Comparison of ENCODE assay signal across 1 cellular context in the genomic region with DNA sequence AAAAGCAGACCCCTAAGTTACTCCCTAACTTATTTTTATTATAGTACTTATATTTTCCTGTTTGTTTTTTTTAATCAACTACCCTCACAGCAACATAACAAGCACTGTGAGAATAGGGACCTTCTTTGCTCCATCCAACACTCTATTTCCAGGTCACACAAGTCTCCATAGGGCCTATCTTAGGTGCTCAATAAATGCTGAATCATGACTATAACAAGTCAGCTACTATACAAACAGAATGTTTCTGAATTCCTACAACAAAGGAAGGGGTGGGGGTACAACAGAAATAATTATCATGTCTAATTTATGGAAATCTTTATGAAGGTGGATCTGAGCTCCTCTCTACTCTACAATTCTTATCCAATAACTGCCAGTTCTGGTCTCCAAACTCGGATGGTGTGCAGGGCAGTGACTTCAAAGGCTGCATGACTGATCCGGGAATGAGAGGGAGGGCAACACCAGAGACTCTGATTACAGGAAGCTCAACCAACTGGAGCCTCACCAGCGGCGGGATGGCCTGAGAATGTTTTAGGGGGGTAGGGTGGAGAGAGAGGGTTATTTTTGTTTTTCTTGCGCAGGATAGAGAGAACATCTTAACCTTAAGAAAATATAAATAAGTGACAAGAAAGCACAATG.
TF ChIP-seq lines count a peak whose summit lies in the region.

No MANE protein-coding gene starts in this region.

TF ChIP-seq in SK-N-SH treated with all-trans-retinoic acid at 6 μM for 48 hours, 23 proteins besides CTCF, POLR2A, EP300 and RAD21 (continued from another document):
- TF ChIP-seq, protein P1, sequence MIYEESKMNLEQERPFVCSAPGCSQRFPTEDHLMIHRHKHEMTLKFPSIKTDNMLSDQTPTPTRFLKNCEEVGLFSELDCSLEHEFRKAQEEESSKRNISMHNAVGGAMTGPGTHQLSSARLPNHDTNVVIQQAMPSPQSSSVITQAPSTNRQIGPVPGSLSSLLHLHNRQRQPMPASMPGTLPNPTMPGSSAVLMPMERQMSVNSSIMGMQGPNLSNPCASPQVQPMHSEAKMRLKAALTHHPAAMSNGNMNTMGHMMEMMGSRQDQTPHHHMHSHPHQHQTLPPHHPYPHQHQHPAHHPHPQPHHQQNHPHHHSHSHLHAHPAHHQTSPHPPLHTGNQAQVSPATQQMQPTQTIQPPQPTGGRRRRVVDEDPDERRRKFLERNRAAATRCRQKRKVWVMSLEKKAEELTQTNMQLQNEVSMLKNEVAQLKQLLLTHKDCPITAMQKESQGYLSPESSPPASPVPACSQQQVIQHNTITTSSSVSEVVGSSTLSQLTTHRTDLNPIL (CRISPR knock-in tag; IDR thresholded peaks at IDR 0.05; ENCODE audit: low read depth) = no peak
- TF ChIP-seq SNAI2 (CRISPR knock-in tag; IDR thresholded peaks at IDR 0.05) (no peak), PPARA (CRISPR knock-in tag; IDR thresholded peaks at IDR 0.05; ENCODE audit: borderline replicate concordance) (no peak), ZNF8 (CRISPR knock-in tag; IDR thresholded peaks at IDR 0.05) (no peak), ARNTL (CRISPR knock-in tag; IDR thresholded peaks at IDR 0.05; ENCODE audit: borderline replicate concordance, low read depth) (no peak), ZNF70 (CRISPR knock-in tag; IDR thresholded peaks at IDR 0.05) (no peak), CSDC2 (CRISPR knock-in tag; IDR thresholded peaks at IDR 0.05) (no peak), ESRRG (CRISPR knock-in tag; IDR thresholded peaks at IDR 0.05) (no peak), OSR1 (CRISPR knock-in tag; IDR thresholded peaks at IDR 0.05) (no peak), ZFP3 (CRISPR knock-in tag; IDR thresholded peaks at IDR 0.05) (no peak), TCF4 (CRISPR knock-in tag; IDR thresholded peaks at IDR 0.05; ENCODE audit: borderline replicate concordance) (no peak), ZC3H10 (CRISPR knock-in tag; IDR thresholded peaks at IDR 0.05) (no peak), ZNF565 (CRISPR knock-in tag; conservative IDR thresholded peaks at IDR 0.05; ENCODE audit: low read depth) (no peak), RARB (CRISPR knock-in tag; IDR thresholded peaks at IDR 0.05) (no peak)
- TF ChIP-seq, protein P2, sequence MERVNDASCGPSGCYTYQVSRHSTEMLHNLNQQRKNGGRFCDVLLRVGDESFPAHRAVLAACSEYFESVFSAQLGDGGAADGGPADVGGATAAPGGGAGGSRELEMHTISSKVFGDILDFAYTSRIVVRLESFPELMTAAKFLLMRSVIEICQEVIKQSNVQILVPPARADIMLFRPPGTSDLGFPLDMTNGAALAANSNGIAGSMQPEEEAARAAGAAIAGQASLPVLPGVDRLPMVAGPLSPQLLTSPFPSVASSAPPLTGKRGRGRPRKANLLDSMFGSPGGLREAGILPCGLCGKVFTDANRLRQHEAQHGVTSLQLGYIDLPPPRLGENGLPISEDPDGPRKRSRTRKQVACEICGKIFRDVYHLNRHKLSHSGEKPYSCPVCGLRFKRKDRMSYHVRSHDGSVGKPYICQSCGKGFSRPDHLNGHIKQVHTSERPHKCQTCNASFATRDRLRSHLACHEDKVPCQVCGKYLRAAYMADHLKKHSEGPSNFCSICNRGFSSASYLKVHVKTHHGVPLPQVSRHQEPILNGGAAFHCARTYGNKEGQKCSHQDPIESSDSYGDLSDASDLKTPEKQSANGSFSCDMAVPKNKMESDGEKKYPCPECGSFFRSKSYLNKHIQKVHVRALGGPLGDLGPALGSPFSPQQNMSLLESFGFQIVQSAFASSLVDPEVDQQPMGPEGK (CRISPR knock-in tag; IDR thresholded peaks at IDR 0.05; ENCODE audit: borderline replicate concordance) = no peak
- TF ChIP-seq, protein P3, sequence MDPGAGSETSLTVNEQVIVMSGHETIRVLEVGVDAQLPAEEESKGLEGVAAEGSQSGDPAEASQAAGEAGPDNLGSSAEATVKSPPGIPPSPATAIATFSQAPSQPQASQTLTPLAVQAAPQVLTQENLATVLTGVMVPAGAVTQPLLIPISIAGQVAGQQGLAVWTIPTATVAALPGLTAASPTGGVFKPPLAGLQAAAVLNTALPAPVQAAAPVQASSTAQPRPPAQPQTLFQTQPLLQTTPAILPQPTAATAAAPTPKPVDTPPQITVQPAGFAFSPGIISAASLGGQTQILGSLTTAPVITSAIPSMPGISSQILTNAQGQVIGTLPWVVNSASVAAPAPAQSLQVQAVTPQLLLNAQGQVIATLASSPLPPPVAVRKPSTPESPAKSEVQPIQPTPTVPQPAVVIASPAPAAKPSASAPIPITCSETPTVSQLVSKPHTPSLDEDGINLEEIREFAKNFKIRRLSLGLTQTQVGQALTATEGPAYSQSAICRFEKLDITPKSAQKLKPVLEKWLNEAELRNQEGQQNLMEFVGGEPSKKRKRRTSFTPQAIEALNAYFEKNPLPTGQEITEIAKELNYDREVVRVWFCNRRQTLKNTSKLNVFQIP (CRISPR knock-in tag; IDR thresholded peaks at IDR 0.05; ENCODE audit: borderline replicate concordance, low read depth) = no peak
- TF ChIP-seq, protein P4, sequence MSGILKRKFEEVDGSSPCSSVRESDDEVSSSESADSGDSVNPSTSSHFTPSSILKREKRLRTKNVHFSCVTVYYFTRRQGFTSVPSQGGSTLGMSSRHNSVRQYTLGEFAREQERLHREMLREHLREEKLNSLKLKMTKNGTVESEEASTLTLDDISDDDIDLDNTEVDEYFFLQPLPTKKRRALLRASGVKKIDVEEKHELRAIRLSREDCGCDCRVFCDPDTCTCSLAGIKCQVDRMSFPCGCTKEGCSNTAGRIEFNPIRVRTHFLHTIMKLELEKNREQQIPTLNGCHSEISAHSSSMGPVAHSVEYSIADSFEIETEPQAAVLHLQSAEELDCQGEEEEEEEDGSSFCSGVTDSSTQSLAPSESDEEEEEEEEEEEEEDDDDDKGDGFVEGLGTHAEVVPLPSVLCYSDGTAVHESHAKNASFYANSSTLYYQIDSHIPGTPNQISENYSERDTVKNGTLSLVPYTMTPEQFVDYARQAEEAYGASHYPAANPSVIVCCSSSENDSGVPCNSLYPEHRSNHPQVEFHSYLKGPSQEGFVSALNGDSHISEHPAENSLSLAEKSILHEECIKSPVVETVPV (CRISPR knock-in tag; IDR thresholded peaks at IDR 0.05) = no peak
- TF ChIP-seq, protein P5, sequence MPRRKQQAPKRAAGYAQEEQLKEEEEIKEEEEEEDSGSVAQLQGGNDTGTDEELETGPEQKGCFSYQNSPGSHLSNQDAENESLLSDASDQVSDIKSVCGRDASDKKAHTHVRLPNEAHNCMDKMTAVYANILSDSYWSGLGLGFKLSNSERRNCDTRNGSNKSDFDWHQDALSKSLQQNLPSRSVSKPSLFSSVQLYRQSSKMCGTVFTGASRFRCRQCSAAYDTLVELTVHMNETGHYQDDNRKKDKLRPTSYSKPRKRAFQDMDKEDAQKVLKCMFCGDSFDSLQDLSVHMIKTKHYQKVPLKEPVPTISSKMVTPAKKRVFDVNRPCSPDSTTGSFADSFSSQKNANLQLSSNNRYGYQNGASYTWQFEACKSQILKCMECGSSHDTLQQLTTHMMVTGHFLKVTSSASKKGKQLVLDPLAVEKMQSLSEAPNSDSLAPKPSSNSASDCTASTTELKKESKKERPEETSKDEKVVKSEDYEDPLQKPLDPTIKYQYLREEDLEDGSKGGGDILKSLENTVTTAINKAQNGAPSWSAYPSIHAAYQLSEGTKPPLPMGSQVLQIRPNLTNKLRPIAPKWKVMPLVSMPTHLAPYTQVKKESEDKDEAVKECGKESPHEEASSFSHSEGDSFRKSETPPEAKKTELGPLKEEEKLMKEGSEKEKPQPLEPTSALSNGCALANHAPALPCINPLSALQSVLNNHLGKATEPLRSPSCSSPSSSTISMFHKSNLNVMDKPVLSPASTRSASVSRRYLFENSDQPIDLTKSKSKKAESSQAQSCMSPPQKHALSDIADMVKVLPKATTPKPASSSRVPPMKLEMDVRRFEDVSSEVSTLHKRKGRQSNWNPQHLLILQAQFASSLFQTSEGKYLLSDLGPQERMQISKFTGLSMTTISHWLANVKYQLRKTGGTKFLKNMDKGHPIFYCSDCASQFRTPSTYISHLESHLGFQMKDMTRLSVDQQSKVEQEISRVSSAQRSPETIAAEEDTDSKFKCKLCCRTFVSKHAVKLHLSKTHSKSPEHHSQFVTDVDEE (CRISPR knock-in tag; IDR thresholded peaks at IDR 0.05) = no peak
